8 cellular contexts compared by ENCODE assay signal in the genomic region with DNA sequence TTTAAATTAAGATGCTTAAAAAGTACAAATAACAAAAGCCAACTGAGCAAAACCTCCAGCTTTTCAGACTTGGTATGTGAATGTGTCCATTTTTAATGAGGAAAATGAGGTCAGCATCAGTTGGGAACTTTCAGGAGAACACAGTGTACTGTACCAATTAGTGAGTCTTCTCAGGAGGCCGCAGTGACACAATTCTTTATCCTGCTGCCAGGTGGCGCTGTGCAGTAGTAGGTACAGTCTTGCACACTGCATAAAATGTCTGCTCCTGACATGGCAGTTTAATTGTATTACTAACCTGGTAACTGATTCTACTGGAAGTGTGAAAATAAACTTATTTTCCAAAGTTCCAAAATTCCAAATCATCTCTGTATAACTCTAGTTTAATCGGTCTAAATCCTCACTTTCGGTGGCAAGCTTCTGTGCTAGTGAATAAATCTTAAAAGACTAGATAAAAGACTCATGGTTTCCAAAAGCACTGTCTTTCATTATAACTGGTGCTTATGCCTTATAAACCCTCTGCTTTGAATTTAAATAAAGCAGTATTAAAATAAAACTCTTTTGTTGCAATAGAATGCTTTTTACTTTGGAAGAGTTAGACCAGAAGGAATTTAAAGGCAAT.
A peak's percentile ranks its signal among the peaks of the same experiment; 100 is the strongest.
DNase-seq lines count a peak whose midpoint lies in the region; ATAC-seq and TF ChIP-seq lines count a peak whose summit lies in the region.

No MANE protein-coding gene starts in this region.

- H3K36me3 ChIP-seq in liver (ENCODE audit: control insufficient read depth in 4 of 4, insufficient read depth in 3 of 4, low read depth in 1 of 4, low read length in 3 of 4): no peaks in the 10 kb centered on the region

- TF ChIP-seq CTCF in choroid plexus epithelial cell (conservative IDR thresholded peaks at IDR 0.05; ENCODE audit: low read depth, low read length) (peak; percentile 97), liver (IDR thresholded peaks at IDR 0.05; ENCODE audit: low read depth, low read length, missing input control) (peak; percentile 74)

- peak; percentile 12 for DNase-seq in CMK (ENCODE audit: low read depth)
- peak; percentile 67 for DNase-seq in NCI-H345 treated with DMSO at 0.1 percent for 48 hours (lab: John Stamatoyannopoulos, UW; ENCODE audit: unreplicated experiment)
- peak; percentile 34 for DNase-seq in activated CD4-positive, alpha-beta T cell treated with anti-CD3 and anti-CD28 coated beads for 1 hour
- peak; percentile 85 for DNase-seq in choroid plexus epithelial cell (ENCODE audit: low read depth)
- peak; percentile 9 to 25 (median 18) for DNase-seq in stimulated activated CD4-positive, alpha-beta T cell treated with anti-CD3 and anti-CD28 coated beads, TNF-alpha, amount 100 ng/mL, for 4 hours (ENCODE audit: low read depth in 3 of 3)

- ATAC-seq in GM19395 (IDR thresholded peaks at IDR 0.05; ENCODE audit: unreplicated experiment): peak; percentile 97
- peak; percentile 97 for ATAC-seq in HG03439 (IDR thresholded peaks at IDR 0.05; ENCODE audit: unreplicated experiment)

- no peaks in the 10 kb centered on the region for H3K27me3 ChIP-seq in liver (ENCODE audit: control insufficient read depth in 4 of 4, insufficient read depth in 4 of 4, low read length in 3 of 4)

- no peaks in the 10 kb centered on the region for H3K9me3 ChIP-seq in liver (ENCODE audit: control insufficient read depth in 4 of 4, low read length in 3 of 4)

- no peak overlapping the region for H3K4me3 ChIP-seq in choroid plexus epithelial cell (ENCODE audit: low read depth, low read length)
- no peak overlapping the region for H3K4me3 ChIP-seq in liver (ENCODE audit: low read depth in 1 of 3, low read length in 3 of 3)

- peak; percentile 73 to 81 for TF ChIP-seq RAD21 in liver (IDR thresholded peaks at IDR 0.05)

- WGBS in liver: 34% methylated on average over 4 of the region's 4 CpGs

- H3K27ac ChIP-seq in liver (ENCODE audit: low read depth in 1 of 2, low read length in 2 of 2): no peak overlapping the region

- H3K9ac ChIP-seq in liver (ENCODE audit: low read depth in 1 of 2, low read length in 2 of 2): no peak overlapping the region

- H3K4me1 ChIP-seq in liver (ENCODE audit: control insufficient read depth in 4 of 4, insufficient read depth in 4 of 4, low read length in 3 of 4): no peaks in the 10 kb centered on the region

TF ChIP-seq in liver, 16 proteins besides CTCF, POLR2A, EP300 and RAD21:
- peak in 1 of 2 donors; percentile 8 for TF ChIP-seq RXRA (IDR thresholded peaks at IDR 0.05)
- TF ChIP-seq EGR1 (IDR thresholded peaks at IDR 0.05; ENCODE audit: low read depth in 2 of 2): no peak
- TF ChIP-seq YY1 (IDR thresholded peaks at IDR 0.05): peak; percentile 85

Comparison
In these comparisons a context has a peak if more than half of its experiments do, and no peak if none do; other contexts are left out.
1. DNase-seq: peak in every context shown above with its lines; median percentile 85 in choroid plexus epithelial cell; 67 in NCI-H345 treated with DMSO at 0.1 percent for 48 hours; 34 in activated CD4-positive, alpha-beta T cell treated with anti-CD3 and anti-CD28 coated beads for 1 hour; 18 in stimulated activated CD4-positive, alpha-beta T cell treated with anti-CD3 and anti-CD28 coated beads, TNF-alpha, amount 100 ng/mL, for 4 hours; 12 in CMK.